ENCODE assay signal across 1 cellular context in the genomic region with DNA sequence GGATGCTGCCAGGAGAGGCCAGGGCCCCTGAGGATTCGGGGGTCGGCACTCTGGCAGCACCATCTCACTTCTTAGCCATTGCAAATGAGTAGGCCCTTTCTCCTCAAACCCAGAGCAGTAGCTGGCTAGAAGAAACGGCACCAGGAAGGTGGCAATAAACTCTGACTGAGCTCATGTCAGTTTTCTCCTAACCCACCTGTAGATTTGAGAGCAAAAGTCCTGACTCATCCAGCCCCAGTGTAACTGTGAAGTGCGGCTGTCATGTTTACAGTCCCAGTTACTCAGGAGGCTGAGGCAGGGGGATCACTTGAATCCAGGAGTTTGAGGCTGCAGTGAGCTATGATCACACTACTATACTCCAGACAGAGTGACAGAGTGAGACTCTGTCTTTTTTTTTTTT.
TF ChIP-seq lines count a peak whose summit lies in the region.

No MANE protein-coding gene starts in this region.

TF ChIP-seq in K562, 482 proteins besides CTCF, POLR2A, EP300 and RAD21:
- TF ChIP-seq, protein P1, sequence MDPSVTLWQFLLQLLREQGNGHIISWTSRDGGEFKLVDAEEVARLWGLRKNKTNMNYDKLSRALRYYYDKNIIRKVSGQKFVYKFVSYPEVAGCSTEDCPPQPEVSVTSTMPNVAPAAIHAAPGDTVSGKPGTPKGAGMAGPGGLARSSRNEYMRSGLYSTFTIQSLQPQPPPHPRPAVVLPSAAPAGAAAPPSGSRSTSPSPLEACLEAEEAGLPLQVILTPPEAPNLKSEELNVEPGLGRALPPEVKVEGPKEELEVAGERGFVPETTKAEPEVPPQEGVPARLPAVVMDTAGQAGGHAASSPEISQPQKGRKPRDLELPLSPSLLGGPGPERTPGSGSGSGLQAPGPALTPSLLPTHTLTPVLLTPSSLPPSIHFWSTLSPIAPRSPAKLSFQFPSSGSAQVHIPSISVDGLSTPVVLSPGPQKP (CRISPR knock-in tag; IDR thresholded peaks at IDR 0.05): no peak
- TF ChIP-seq CBX2 (IDR thresholded peaks at IDR 0.05; ENCODE audit: insufficient read depth, low read length, poor library complexity, severe bottlenecking) (no peak), ZBED1 (IDR thresholded peaks at IDR 0.05) (no peak), U2AF2 (optimal IDR thresholded peaks at IDR 0.05; ENCODE audit: low read depth, low read length) (no peak), ATF2 (CRISPR knock-in tag; IDR thresholded peaks at IDR 0.05) (no peak), NFE2 (IDR thresholded peaks at IDR 0.05; ENCODE audit: low read depth) (peak; percentile 23; the same call in 1 of the 2 replicates)
- TF ChIP-seq, protein P2, sequence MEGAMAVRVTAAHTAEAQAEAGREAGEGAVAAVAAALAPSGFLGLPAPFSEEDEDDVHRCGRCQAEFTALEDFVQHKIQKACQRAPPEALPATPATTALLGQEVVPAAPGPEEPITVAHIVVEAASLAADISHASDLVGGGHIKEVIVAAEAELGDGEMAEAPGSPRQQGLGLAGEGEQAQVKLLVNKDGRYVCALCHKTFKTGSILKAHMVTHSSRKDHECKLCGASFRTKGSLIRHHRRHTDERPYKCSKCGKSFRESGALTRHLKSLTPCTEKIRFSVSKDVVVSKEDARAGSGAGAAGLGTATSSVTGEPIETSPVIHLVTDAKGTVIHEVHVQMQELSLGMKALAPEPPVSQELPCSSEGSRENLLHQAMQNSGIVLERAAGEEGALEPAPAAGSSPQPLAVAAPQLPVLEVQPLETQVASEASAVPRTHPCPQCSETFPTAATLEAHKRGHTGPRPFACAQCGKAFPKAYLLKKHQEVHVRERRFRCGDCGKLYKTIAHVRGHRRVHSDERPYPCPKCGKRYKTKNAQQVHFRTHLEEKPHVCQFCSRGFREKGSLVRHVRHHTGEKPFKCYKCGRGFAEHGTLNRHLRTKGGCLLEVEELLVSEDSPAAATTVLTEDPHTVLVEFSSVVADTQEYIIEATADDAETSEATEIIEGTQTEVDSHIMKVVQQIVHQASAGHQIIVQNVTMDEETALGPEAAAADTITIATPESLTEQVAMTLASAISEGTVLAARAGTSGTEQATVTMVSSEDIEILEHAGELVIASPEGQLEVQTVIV (CRISPR knock-in tag; IDR thresholded peaks at IDR 0.05; ENCODE audit: borderline replicate concordance): no peak
